8 cellular contexts compared by ENCODE assay signal in genomic region chr3:4978259-4978965, GRCh38. TPM values are rescaled to one million over a fixed set of nuclear protein-coding genes. Genes with fewer than 3 reads are reported as not detected.
A peak's percentile ranks its signal among the peaks of the same experiment; 100 is the strongest.
DNase-seq lines count a peak whose midpoint lies in the region; ATAC-seq and TF ChIP-seq lines count a peak whose summit lies in the region.

No MANE protein-coding gene starts in this region.

- peak; percentile 86 for TF ChIP-seq POLR2A in GM19099 (IDR thresholded peaks at IDR 0.05; ENCODE audit: extremely low read depth, insufficient read length, low read depth)

- H3K9me3 ChIP-seq in endocrine pancreas (ENCODE audit: control insufficient read depth, low read length) (no peaks in the 10 kb centered on the region), mesodermal cell (ENCODE audit: control insufficient read depth, low read length) (no peaks in the 10 kb centered on the region)

- peak; percentile 77 for DNase-seq in NCI-H748 treated with DMSO at 0.1 percent for 48 hours (lab: John Stamatoyannopoulos, UW)
- peak; percentile 75 for DNase-seq in activated CD8-positive, alpha-beta memory T cell treated with anti-CD3 and anti-CD28 coated beads, Interleukin-2, amount 50 U/mL, for 24 hours (ENCODE audit: extremely low read depth)
- DNase-seq in stimulated activated CD8-positive, alpha-beta memory T cell treated with anti-CD3 and anti-CD28 coated beads, Interleukin-15, amount 100 ng/mL, for 24 hours (ENCODE audit: low read depth) = peak; percentile 65

- ATAC-seq in HG03378 (IDR thresholded peaks at IDR 0.05; ENCODE audit: unreplicated experiment) = peak; percentile 24

- WGBS in mesodermal cell (ENCODE audit: insufficient coverage in 2 of 2), 2 experiments = 0 to 1% methylated on average over 40 to 48 of the region's 70 CpGs

- H3K27me3 ChIP-seq in endocrine pancreas (ENCODE audit: control insufficient read depth, insufficient read depth, low read length) = no peaks in the 10 kb centered on the region

- TF ChIP-seq CTCF in C4-2B (conservative IDR thresholded peaks at IDR 0.05) = no peak; the same call in 1 of the 2 replicates

- H3K9ac ChIP-seq in endocrine pancreas (ENCODE audit: control insufficient read depth, insufficient read depth, low read length) = peak overlapping the region; percentile 93

- H3K36me3 ChIP-seq in endocrine pancreas (ENCODE audit: control insufficient read depth, insufficient read depth, low read length) = no peaks in the 10 kb centered on the region
- H3K36me3 ChIP-seq in mesodermal cell (ENCODE audit: control insufficient read depth, insufficient read depth, low read length) = peaks cover 26% of the 10 kb centered on the region

- peak overlapping the region; percentile 95 for H3K27ac ChIP-seq in C4-2B
- H3K27ac ChIP-seq in mesodermal cell (ENCODE audit: low read depth, low read length, severe bottlenecking) = peak overlapping the region; percentile 97

- H3K4me3 ChIP-seq in endocrine pancreas (ENCODE audit: control insufficient read depth, insufficient read depth, low read length) (peak overlapping the region; percentile 80), mesodermal cell (ENCODE audit: extremely low read depth, insufficient read depth, low read length, poor library complexity, severe bottlenecking) (peak overlapping the region; percentile 60)

- H3K4me1 ChIP-seq in endocrine pancreas (ENCODE audit: control insufficient read depth, insufficient read depth, low read length) (peaks cover 8% of the 10 kb centered on the region), mesodermal cell (ENCODE audit: control insufficient read depth, insufficient read depth, low read length, poor library complexity, severe bottlenecking) (peaks cover 27% of the 10 kb centered on the region)

RNA-seq across cellular contexts. Expression of gene BHLHE40, which starts 0.8 kb away (rescaled TPM):
- polyA plus RNA-seq in mesodermal cell (2013, experiment 1 of 2) = 32.8 TPM
- polyA plus RNA-seq in mesodermal cell (2013, experiment 2 of 2) = 26.5 TPM

Comparison
In these comparisons a context has a peak if more than half of its experiments do, and no peak if none do; other contexts are left out.
1. Peak in every context shown above with its lines: DNase-seq, ATAC-seq, H3K4me3 ChIP-seq and H3K27ac ChIP-seq.